In genomic region chr6:29845405-29846006, GRCh38 we compare ENCODE assay signal across 10 cellular contexts. TPM values are rescaled to one million over a fixed set of nuclear protein-coding genes. Genes with fewer than 3 reads are reported as not detected.
DNase-seq lines count a peak whose midpoint lies in the region; ATAC-seq and TF ChIP-seq lines count a peak whose summit lies in the region.
"Had no signal": no experiment of that assay in that cellular context is flagged by ENCODE, and none has a peak within 500 bp of the region (broad histone marks: within the 10 kb centered on the region; RNA-seq: fewer than 3 reads in every experiment).

No MANE protein-coding gene starts in this region.

- no peaks in the 10 kb centered on the region for H3K79me2 ChIP-seq in hepatocyte

- ATAC-seq in stimulated activated naive CD8-positive, alpha-beta T cell treated with anti-CD3 and anti-CD28 coated beads, Interleukin-15, Interleukin-2, amounts not matched to agents 100 U/mL and 50 U/mL, for 24 hours: peak; percentile 75
- no peak for ATAC-seq in HG02970 (IDR thresholded peaks at IDR 0.05; ENCODE audit: low FRiP score, unreplicated experiment)

- peak; percentile 7 to 29 for DNase-seq in activated CD8-positive, alpha-beta memory T cell treated with anti-CD3 and anti-CD28 coated beads for 4 hours (ENCODE audit: low read depth in 2 of 2)
- DNase-seq in activated CD8-positive, alpha-beta memory T cell treated with anti-CD3 and anti-CD28 coated beads for 24 hours: no peak
- DNase-seq in activated T-cell treated with anti-CD3 and anti-CD28 coated beads for 48 hours (ENCODE audit: low read depth) (peak; percentile 23), hepatocyte (ENCODE audit: low spot score) (peak; percentile 57), NCI-H1436 (lab: John Stamatoyannopoulos, UW) (no peak), occipital lobe (lab: John Stamatoyannopoulos, UW) (no peak)
- DNase-seq in stimulated activated naive CD8-positive, alpha-beta T cell treated with anti-CD3 and anti-CD28 coated beads, Interleukin-15, Interleukin-2, amounts not matched to agents 100 U/mL and 50 U/mL, for 24 hours: peak; percentile 20

- H3K4me2 ChIP-seq in hepatocyte: no peak overlapping the region

- 81% methylated on average over 2 of the region's 2 CpGs for WGBS in hepatocyte (ENCODE audit: low lambda C conversion rate, missing lambda C conversion rate)

- no peaks in the 10 kb centered on the region for H3K9me3 ChIP-seq in hepatocyte (ENCODE audit: low read depth)

- no peaks in the 10 kb centered on the region for H3K9me2 ChIP-seq in hepatocyte (replicated peaks; ENCODE audit: insufficient read depth)

- no peak overlapping the region for H3K4me3 ChIP-seq in hepatocyte
- H3K4me3 ChIP-seq: cardiac muscle cell had no signal

- peak overlapping the region; percentile 84 for H3K27ac ChIP-seq in hepatocyte
- H3K27ac ChIP-seq: cardiac muscle cell had no signal

- no peaks in the 10 kb centered on the region for H3K36me3 ChIP-seq in hepatocyte (replicated peaks; ENCODE audit: insufficient read depth, low read depth)
- H3K36me3 ChIP-seq: cardiac muscle cell had no signal

- peaks cover 19% of the 10 kb centered on the region for H3K27me3 ChIP-seq in hepatocyte

- H2AFZ ChIP-seq in hepatocyte: no peak overlapping the region

- H4K20me1 ChIP-seq in hepatocyte (ENCODE audit: insufficient read depth, poor library complexity, severe bottlenecking): no peaks in the 10 kb centered on the region

- TF ChIP-seq CTCF in hepatocyte (IDR thresholded peaks at IDR 0.05; ENCODE audit: poor library complexity): no peak

- no peaks in the 10 kb centered on the region for H3K4me1 ChIP-seq in hepatocyte (ENCODE audit: insufficient read depth)

RNA-seq across cellular contexts. Expression of gene HLA-G, which starts 17.9 kb away (rescaled TPM):
- 0.76 TPM in 1 of 2 replicates, not detected in the other for total RNA-seq in hepatocyte
- polyA plus RNA-seq in hepatocyte: 2.6 and 2.8 TPM in 2 replicates
- total RNA-seq in occipital lobe: not detected
- total RNA-seq: cardiac muscle cell, ureter had no signal

Comparison
In these comparisons a context has a peak if more than half of its experiments do, and no peak if none do; other contexts are left out.
1. DNase-seq: peak in activated CD8-positive, alpha-beta memory T cell treated with anti-CD3 and anti-CD28 coated beads for 4 hours (2 of 2), activated T-cell treated with anti-CD3 and anti-CD28 coated beads for 48 hours (single experiment), hepatocyte (single experiment) and stimulated activated naive CD8-positive, alpha-beta T cell treated with anti-CD3 and anti-CD28 coated beads, Interleukin-15, Interleukin-2, amounts not matched to agents 100 U/mL and 50 U/mL, for 24 hours (single experiment); none in activated CD8-positive, alpha-beta memory T cell treated with anti-CD3 and anti-CD28 coated beads for 24 hours (single experiment), NCI-H1436 (single experiment) and occipital lobe (single experiment).